1 cellular context compared by ENCODE assay signal in genomic region chr13:109802936-109803335, GRCh38.
TF ChIP-seq lines count a peak whose summit lies in the region.

No MANE protein-coding gene starts in this region.

TF ChIP-seq in H1, 55 proteins besides CTCF, POLR2A, EP300 and RAD21 (continued from another document):
- TF ChIP-seq EGR1 (IDR thresholded peaks at IDR 0.05; ENCODE audit: borderline replicate concordance, low read depth, low read length) (no peak), ZNF274 (IDR thresholded peaks at IDR 0.05; ENCODE audit: borderline replicate concordance, extremely low read depth, low read length) (no peak), NANOG (IDR thresholded peaks at IDR 0.05; ENCODE audit: insufficient read depth, low read depth, low read length, poor library complexity, severe bottlenecking) (no peak), NRF1 (IDR thresholded peaks at IDR 0.05; ENCODE audit: low read depth, low read length) (no peak), TAF1 (IDR thresholded peaks at IDR 0.05; ENCODE audit: low read depth, low read length) (no peak), SAP30 (IDR thresholded peaks at IDR 0.05; ENCODE audit: insufficient read depth, insufficient replicate concordance, low read length) (no peak)
